Comparison of ENCODE assay signal across 8 cellular contexts in genomic region chr6:28981391-28981832, GRCh38. TPM values are rescaled to one million over a fixed set of nuclear protein-coding genes. Genes with fewer than 3 reads are reported as not detected.
A peak's percentile ranks its signal among the peaks of the same experiment; 100 is the strongest.
DNase-seq lines count a peak whose midpoint lies in the region; ATAC-seq and TF ChIP-seq lines count a peak whose summit lies in the region.

No MANE protein-coding gene starts in this region.

- peaks cover 26% of the 10 kb centered on the region for H3K27me3 Mint-ChIP-seq in activated CD4-positive, alpha-beta memory T cell treated with anti-CD3 and anti-CD28 coated beads for 36 hours
- H3K27me3 Mint-ChIP-seq in mesothelial cell of epicardium (ENCODE audit: low read depth), result peaks cover 4% of the 10 kb centered on the region

- TF ChIP-seq CTCF in mesothelial cell of epicardium (IDR thresholded peaks at IDR 0.05; ENCODE audit: unreplicated experiment), result peak; percentile 32

- DNase-seq in ELF-1 (ENCODE audit: low read depth, low spot score) (peak; percentile 80), NCI-H526 (lab: John Stamatoyannopoulos, UW) (peak; percentile 57 to 79), mesothelial cell of epicardium (ENCODE audit: low spot score in 2 of 2, unreplicated experiment in 2 of 2) (peak; percentile 63 to 88), mesenteric fat pad (ENCODE audit: low spot score) (no peak)
- peak; percentile 80 for DNase-seq in activated CD4-positive, alpha-beta memory T cell treated with anti-CD3 and anti-CD28 coated beads for 36 hours
- DNase-seq in effector CD4-positive, alpha-beta T cell, result peak; percentile 60
- peak; percentile 51 to 52 for DNase-seq in stimulated activated CD8-positive, alpha-beta memory T cell treated with anti-CD3 and anti-CD28 coated beads, Interleukin-15, amount 100 ng/mL, for 48 hours (ENCODE audit: low read depth in 2 of 2)

- POLR2A ChIA-PET in activated CD4-positive, alpha-beta memory T cell treated with anti-CD3 and anti-CD28 coated beads for 36 hours (lab: Charles Lee), result interaction anchor here (1.1 to 1.5 kb wide), 3 partner anchors 34 to 115 kb away, joined by 3 to 4 read pairs (median 4); partner anchors contain the start of gene TRIM27

- intact Hi-C loops in activated CD4-positive, alpha-beta memory T cell treated with anti-CD3 and anti-CD28 coated beads for 36 hours (cut with micrococcal nuclease), result loop anchor here (1.0 to 2.0 kb wide), 5 partner anchors 35 to 1503 kb away; no protein-coding TSS in a partner anchor

- ATAC-seq in HG03097 (IDR thresholded peaks at IDR 0.05; ENCODE audit: low FRiP score, unreplicated experiment), result peak; percentile 35

- peaks cover 60% of the 10 kb centered on the region for H3K4me1 Mint-ChIP-seq in activated CD4-positive, alpha-beta memory T cell treated with anti-CD3 and anti-CD28 coated beads for 36 hours (ENCODE audit: low read depth)
- H3K4me1 Mint-ChIP-seq in mesothelial cell of epicardium, result peaks cover 68% of the 10 kb centered on the region

- peak overlapping the region; percentile 82 for H3K4me3 Mint-ChIP-seq in activated CD4-positive, alpha-beta memory T cell treated with anti-CD3 and anti-CD28 coated beads for 36 hours
- peak overlapping the region; percentile 89 for H3K4me3 Mint-ChIP-seq in mesothelial cell of epicardium

- H3K36me3 Mint-ChIP-seq in activated CD4-positive, alpha-beta memory T cell treated with anti-CD3 and anti-CD28 coated beads for 36 hours, result peaks cover 5% of the 10 kb centered on the region
- H3K36me3 Mint-ChIP-seq in mesothelial cell of epicardium, result no peaks in the 10 kb centered on the region

- H3K27ac Mint-ChIP-seq in activated CD4-positive, alpha-beta memory T cell treated with anti-CD3 and anti-CD28 coated beads for 36 hours, result peak overlapping the region; percentile 93
- peak overlapping the region; percentile 99 for H3K27ac Mint-ChIP-seq in mesothelial cell of epicardium

- peaks cover 4% of the 10 kb centered on the region for H3K9me3 Mint-ChIP-seq in activated CD4-positive, alpha-beta memory T cell treated with anti-CD3 and anti-CD28 coated beads for 36 hours
- H3K9me3 Mint-ChIP-seq in mesothelial cell of epicardium, result no peaks in the 10 kb centered on the region

- CTCF ChIA-PET in activated CD4-positive, alpha-beta memory T cell treated with anti-CD3 and anti-CD28 coated beads for 36 hours (lab: Charles Lee), result interaction anchor here (1.0 to 2.9 kb wide), 6 partner anchors 28 to 143 kb away, joined by 3 to 26 read pairs (median 4); no protein-coding TSS in a partner anchor

RNA-seq across cellular contexts. Expression of gene ZNF311, which starts 23.7 kb away (rescaled TPM):
- total RNA-seq in activated CD4-positive, alpha-beta memory T cell treated with anti-CD3 and anti-CD28 coated beads for 36 hours, result 1 to 10 TPM in 1 of 2 experiments, under 1 TPM in 1; 0.99 to 1.3 TPM
- total RNA-seq in mesothelial cell of epicardium (2.1 to 2.6 TPM (median 2.3 TPM) in 3 replicates), mesenteric fat pad (0.64 TPM)

RNA-seq across cellular contexts. Expression of gene TRIM27, which starts 57.6 kb away (rescaled TPM):
- 10 to 100 TPM; 49.7 to 54.6 TPM for total RNA-seq in activated CD4-positive, alpha-beta memory T cell treated with anti-CD3 and anti-CD28 coated beads for 36 hours
- total RNA-seq in mesothelial cell of epicardium (75.7 to 77.0 TPM (median 76.1 TPM) in 3 replicates), mesenteric fat pad (39.6 TPM)
